In genomic region chr2:226835420-226835795, GRCh38 we compare ENCODE assay signal across 8 cellular contexts. TPM values are rescaled to one million over a fixed set of nuclear protein-coding genes. Genes with fewer than 3 reads are reported as not detected.
DNase-seq lines count a peak whose midpoint lies in the region; ATAC-seq and TF ChIP-seq lines count a peak whose summit lies in the region.

No MANE protein-coding gene starts in this region.

- peak overlapping the region; percentile 92 for H3K4me3 Mint-ChIP-seq in activated T-helper 2 cell treated with anti-CD3 and anti-CD28 coated beads, Interferon-gamma antibody, Interleukin-2, Interleukin-4, amounts not matched to agents 10 μg/mL and 5 μg/mL and 100 μg/mL, durations not matched to agents 14 hours and 24 hours and 36 hours (ENCODE audit: low read depth)

- H3K4me1 ChIP-seq in HUES6 (ENCODE audit: control insufficient read depth, insufficient read depth, low read length), result peaks cover 10% of the 10 kb centered on the region

- H3K27ac ChIP-seq in HUES6 (ENCODE audit: low read depth, low read length), result peak overlapping the region; percentile 64

- intact Hi-C loops in activated T-helper 2 cell treated with anti-CD3 and anti-CD28 coated beads, Interferon-gamma antibody, Interleukin-2, Interleukin-4, amounts not matched to agents 10 μg/mL and 5 μg/mL and 100 μg/mL, durations not matched to agents 14 hours and 24 hours and 36 hours (cut with micrococcal nuclease), result loop anchor here (2.0 to 5.0 kb wide), 6 partner anchors 37 to 1908 kb away; no protein-coding TSS in a partner anchor
- intact Hi-C loops in left ventricle myocardium superior (cut with micrococcal nuclease), result loop anchor here (10.0 kb wide), 1 partner anchor 149 kb away; no protein-coding TSS in a partner anchor
- intact Hi-C loops in sciatic nerve (cut with DNase I), result no loop called here

- H3K36me3 Mint-ChIP-seq in activated T-helper 2 cell treated with anti-CD3 and anti-CD28 coated beads, Interferon-gamma antibody, Interleukin-2, Interleukin-4, amounts not matched to agents 10 μg/mL and 5 μg/mL and 100 μg/mL, durations not matched to agents 14 hours and 24 hours and 36 hours (ENCODE audit: low read depth), result peaks cover 57% of the 10 kb centered on the region

- peaks cover 10% of the 10 kb centered on the region; the same call in 1 of the 2 replicates for H3K36me3 ChIP-seq in HUES6 (ENCODE audit: control insufficient read depth, insufficient read depth, low read length)

- H3K4me3 ChIP-seq in HUES6 (ENCODE audit: low read depth, low read length), result peak overlapping the region; percentile 64

- TF ChIP-seq CTCF in GM10266 (IDR thresholded peaks at IDR 0.05; ENCODE audit: control insufficient read depth, insufficient read depth, low read depth, missing control alignments), result no peak

- DNase-seq in GM10266 (ENCODE audit: extremely low spot score), result peak; percentile 38
- no peak for DNase-seq in activated T-helper 2 cell treated with anti-CD3 and anti-CD28 coated beads, Interferon-gamma antibody, Interleukin-2, Interleukin-4, amounts not matched to agents 10 μg/mL and 5 μg/mL and 100 μg/mL, durations not matched to agents 14 hours and 24 hours and 36 hours (ENCODE audit: low spot score)
- no peak for DNase-seq in left ventricle myocardium superior
- DNase-seq in sciatic nerve (ENCODE audit: low spot score), result peak; percentile 64
- no peak for DNase-seq in NCI-H2171 treated with DMSO at 0.1 percent for 48 hours (lab: John Stamatoyannopoulos, UW)
- DNase-seq in NCI-H2171 (lab: John Stamatoyannopoulos, UW), result no peak

- no peaks in the 10 kb centered on the region for H3K9me3 ChIP-seq in HUES6 (ENCODE audit: control insufficient read depth, insufficient read depth, low read depth, low read length)

- H3K27me3 ChIP-seq in HUES6 (ENCODE audit: control insufficient read depth, insufficient read depth, low read length), result no peaks in the 10 kb centered on the region; the same call in 1 of the 2 replicates

- peak; percentile 13 for ATAC-seq in GM21576 (IDR thresholded peaks at IDR 0.05; ENCODE audit: unreplicated experiment)
- ATAC-seq in left ventricle myocardium superior, result peak; percentile 61
- ATAC-seq in sciatic nerve, result peak; percentile 49

- H3K4me1 Mint-ChIP-seq in activated T-helper 2 cell treated with anti-CD3 and anti-CD28 coated beads, Interferon-gamma antibody, Interleukin-2, Interleukin-4, amounts not matched to agents 10 μg/mL and 5 μg/mL and 100 μg/mL, durations not matched to agents 14 hours and 24 hours and 36 hours (ENCODE audit: low read depth), result peaks cover 50% of the 10 kb centered on the region

- peak overlapping the region; percentile 98 for H3K27ac Mint-ChIP-seq in activated T-helper 2 cell treated with anti-CD3 and anti-CD28 coated beads, Interferon-gamma antibody, Interleukin-2, Interleukin-4, amounts not matched to agents 10 μg/mL and 5 μg/mL and 100 μg/mL, durations not matched to agents 14 hours and 24 hours and 36 hours

- no peaks in the 10 kb centered on the region for H3K9me3 Mint-ChIP-seq in activated T-helper 2 cell treated with anti-CD3 and anti-CD28 coated beads, Interferon-gamma antibody, Interleukin-2, Interleukin-4, amounts not matched to agents 10 μg/mL and 5 μg/mL and 100 μg/mL, durations not matched to agents 14 hours and 24 hours and 36 hours

- peak overlapping the region; percentile 74 for H3K9ac ChIP-seq in HUES6 (ENCODE audit: low read length)

- no peaks in the 10 kb centered on the region for H3K27me3 Mint-ChIP-seq in activated T-helper 2 cell treated with anti-CD3 and anti-CD28 coated beads, Interferon-gamma antibody, Interleukin-2, Interleukin-4, amounts not matched to agents 10 μg/mL and 5 μg/mL and 100 μg/mL, durations not matched to agents 14 hours and 24 hours and 36 hours (ENCODE audit: low read depth)

RNA-seq across cellular contexts. Expression of gene RHBDD1, which starts 0.4 kb away (rescaled TPM):
- total RNA-seq in activated T-helper 2 cell treated with anti-CD3 and anti-CD28 coated beads, Interferon-gamma antibody, Interleukin-2, Interleukin-4, amounts not matched to agents 10 μg/mL and 5 μg/mL and 100 μg/mL, durations not matched to agents 14 hours and 24 hours and 36 hours, result 40.9 and 42.2 TPM in 2 replicates
- 29.8 TPM for total RNA-seq in left ventricle myocardium superior
- 66.0 TPM for total RNA-seq in sciatic nerve

RNA-seq across cellular contexts. Expression of gene IRS1, which starts 35.8 kb away (rescaled TPM):
- 1.9 and 3.1 TPM in 2 replicates for total RNA-seq in activated T-helper 2 cell treated with anti-CD3 and anti-CD28 coated beads, Interferon-gamma antibody, Interleukin-2, Interleukin-4, amounts not matched to agents 10 μg/mL and 5 μg/mL and 100 μg/mL, durations not matched to agents 14 hours and 24 hours and 36 hours
- total RNA-seq in left ventricle myocardium superior (24.1 TPM), sciatic nerve (33.8 TPM)

Comparison
In these comparisons a context has a peak if more than half of its experiments do, and no peak if none do; other contexts are left out.
1. DNase-seq: peak in GM10266 (single experiment) and sciatic nerve (single experiment); none in activated T-helper 2 cell treated with anti-CD3 and anti-CD28 coated beads, Interferon-gamma antibody, Interleukin-2, Interleukin-4, amounts not matched to agents 10 μg/mL and 5 μg/mL and 100 μg/mL, durations not matched to agents 14 hours and 24 hours and 36 hours (single experiment), left ventricle myocardium superior (single experiment), NCI-H2171 treated with DMSO at 0.1 percent for 48 hours (single experiment) and NCI-H2171 (single experiment).
2. Peak in every context shown above with its lines, with median percentiles within 50 percentile points of each other: ATAC-seq.